Comparison of ENCODE assay signal across 1 cellular context in the genomic region with DNA sequence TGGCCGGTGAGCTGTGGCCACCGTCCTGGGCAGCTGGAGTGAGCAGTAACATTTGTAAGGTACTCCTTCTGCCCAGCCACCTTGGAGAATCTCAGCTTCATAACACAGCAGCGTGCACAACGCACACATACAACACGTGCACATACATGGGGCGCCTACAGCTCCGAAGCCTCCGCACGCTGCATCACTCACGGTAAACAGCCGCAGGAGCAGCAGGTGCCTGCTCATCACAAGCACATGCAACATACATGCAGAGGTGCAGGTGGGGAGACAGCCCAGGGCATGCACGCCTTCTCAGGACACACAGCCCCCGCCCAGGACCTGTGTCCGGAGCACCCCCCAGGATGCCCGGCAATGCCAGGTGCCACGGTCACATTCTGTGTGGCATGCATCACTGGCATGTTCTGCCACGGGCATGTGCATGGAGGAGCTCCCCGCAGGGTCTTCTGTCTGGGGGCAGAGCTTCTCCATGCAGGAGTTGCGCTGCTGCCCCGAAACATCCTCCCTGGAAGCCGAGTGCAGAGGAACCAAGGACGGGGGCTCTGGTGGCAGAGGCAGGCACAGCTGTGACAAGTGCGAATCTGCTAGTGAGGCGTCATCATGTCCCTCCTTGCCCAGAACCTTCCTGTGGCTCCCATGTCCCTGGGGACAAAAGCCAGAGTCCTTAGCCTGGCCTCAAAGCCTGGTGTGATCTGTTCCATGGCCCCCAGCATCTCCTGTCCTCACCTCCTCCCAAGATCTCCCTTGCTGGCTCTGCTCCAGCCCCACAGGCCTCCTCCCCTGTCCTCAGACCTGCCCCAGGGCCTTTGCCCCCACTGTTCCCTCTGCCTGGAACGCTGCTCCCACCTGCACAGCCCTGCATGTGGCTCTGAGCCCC.
TF ChIP-seq lines count a peak whose summit lies in the region.

No MANE protein-coding gene starts in this region.

TF ChIP-seq in IMR-90, 13 proteins besides CTCF, POLR2A, EP300 and RAD21:
- no peak for TF ChIP-seq RCOR1 (IDR thresholded peaks at IDR 0.05; ENCODE audit: insufficient replicate concordance, low read length)
- TF ChIP-seq CEBPB (IDR thresholded peaks at IDR 0.05; ENCODE audit: low read depth, low read length), result no peak
- TF ChIP-seq BHLHE40 (IDR thresholded peaks at IDR 0.05; ENCODE audit: low read depth, low read length), result no peak
- no peak for TF ChIP-seq NFE2L2 (IDR thresholded peaks at IDR 0.05; ENCODE audit: low read depth, low read length)
- no peak for TF ChIP-seq FOS (IDR thresholded peaks at IDR 0.05; ENCODE audit: low read depth, low read length)
- no peak for TF ChIP-seq RFX5 (IDR thresholded peaks at IDR 0.05; ENCODE audit: low read depth, low read length)
- TF ChIP-seq CHD1 (IDR thresholded peaks at IDR 0.05; ENCODE audit: low read depth, low read length), result no peak
- TF ChIP-seq, protein P1, sequence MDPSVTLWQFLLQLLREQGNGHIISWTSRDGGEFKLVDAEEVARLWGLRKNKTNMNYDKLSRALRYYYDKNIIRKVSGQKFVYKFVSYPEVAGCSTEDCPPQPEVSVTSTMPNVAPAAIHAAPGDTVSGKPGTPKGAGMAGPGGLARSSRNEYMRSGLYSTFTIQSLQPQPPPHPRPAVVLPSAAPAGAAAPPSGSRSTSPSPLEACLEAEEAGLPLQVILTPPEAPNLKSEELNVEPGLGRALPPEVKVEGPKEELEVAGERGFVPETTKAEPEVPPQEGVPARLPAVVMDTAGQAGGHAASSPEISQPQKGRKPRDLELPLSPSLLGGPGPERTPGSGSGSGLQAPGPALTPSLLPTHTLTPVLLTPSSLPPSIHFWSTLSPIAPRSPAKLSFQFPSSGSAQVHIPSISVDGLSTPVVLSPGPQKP (IDR thresholded peaks at IDR 0.05; ENCODE audit: borderline replicate concordance, low read depth, low read length), result no peak
- no peak for TF ChIP-seq MAFK (IDR thresholded peaks at IDR 0.05; ENCODE audit: low read depth, low read length)
- TF ChIP-seq MXI1 (IDR thresholded peaks at IDR 0.05; ENCODE audit: borderline replicate concordance, low read depth, low read length), result no peak
- TF ChIP-seq MAZ (IDR thresholded peaks at IDR 0.05; ENCODE audit: borderline replicate concordance, low read depth, low read length), result no peak
- no peak for TF ChIP-seq SMC3 (IDR thresholded peaks at IDR 0.05; ENCODE audit: low read depth, low read length)
- TF ChIP-seq, protein P2, sequence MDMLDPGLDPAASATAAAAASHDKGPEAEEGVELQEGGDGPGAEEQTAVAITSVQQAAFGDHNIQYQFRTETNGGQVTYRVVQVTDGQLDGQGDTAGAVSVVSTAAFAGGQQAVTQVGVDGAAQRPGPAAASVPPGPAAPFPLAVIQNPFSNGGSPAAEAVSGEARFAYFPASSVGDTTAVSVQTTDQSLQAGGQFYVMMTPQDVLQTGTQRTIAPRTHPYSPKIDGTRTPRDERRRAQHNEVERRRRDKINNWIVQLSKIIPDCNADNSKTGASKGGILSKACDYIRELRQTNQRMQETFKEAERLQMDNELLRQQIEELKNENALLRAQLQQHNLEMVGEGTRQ (IDR thresholded peaks at IDR 0.05; ENCODE audit: low read depth, low read length), result no peak
